23 cellular contexts compared by ENCODE assay signal in the genomic region with DNA sequence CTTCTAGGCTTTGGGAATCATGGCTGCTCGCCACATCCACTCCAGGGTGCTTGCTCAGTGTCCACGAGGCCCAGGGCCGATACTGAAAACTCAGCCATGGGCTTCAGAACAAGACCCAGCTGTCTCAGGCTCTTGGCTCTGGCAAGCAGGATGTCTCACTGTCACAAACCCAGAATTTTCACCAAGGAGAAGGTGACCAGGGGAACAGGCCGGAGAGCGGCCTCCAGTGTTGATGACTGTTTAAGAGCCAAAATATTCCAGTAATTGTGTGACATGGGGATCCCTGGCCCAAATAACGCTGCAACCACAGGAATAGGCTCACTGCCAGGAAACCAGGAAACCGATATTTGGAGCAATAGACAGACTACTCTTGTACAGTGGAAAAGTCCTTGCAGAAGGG. TPM values are rescaled to one million over a fixed set of nuclear protein-coding genes. Genes with fewer than 3 reads are reported as not detected.
DNase-seq lines count a peak whose midpoint lies in the region; ATAC-seq and TF ChIP-seq lines count a peak whose summit lies in the region.
"Had no signal": no experiment of that assay in that cellular context is flagged by ENCODE, and none has a peak within 500 bp of the region (broad histone marks: within the 10 kb centered on the region; RNA-seq: fewer than 3 reads in every experiment).

No MANE protein-coding gene starts in this region.

- no peaks in the 10 kb centered on the region for H3K27me3 Mint-ChIP-seq in progenitor cell of endocrine pancreas
- no peaks in the 10 kb centered on the region for H3K27me3 Mint-ChIP-seq in activated naive CD8-positive, alpha-beta T cell treated with anti-CD3 and anti-CD28 coated beads for 36 hours
- H3K27me3 Mint-ChIP-seq: activated naive CD8-positive, alpha-beta T cell had no signal

- DNase-seq in G401 (ENCODE audit: low spot score) (peak; percentile 2), esophagus muscularis mucosa (ENCODE audit: extremely low spot score) (no peak), iris pigment epithelial cell (ENCODE audit: low read depth) (peak; percentile 10), progenitor cell of endocrine pancreas (ENCODE audit: low spot score, unreplicated experiment) (no peak), NK-92 (lab: John Stamatoyannopoulos, UW; ENCODE audit: unreplicated experiment) (no peak), activated T-cell treated with anti-CD3 and anti-CD28 coated beads for 4 hours (no peak)
- DNase-seq in activated naive CD8-positive, alpha-beta T cell treated with anti-CD3 and anti-CD28 coated beads for 36 hours = no peak
- DNase-seq: activated CD4-positive, alpha-beta T cell treated with anti-CD3 and anti-CD28 coated beads for 48 hours; colonic mucosa; DMS153; hippocampal formation; kidney glomerular epithelial cell; naive thymus-derived CD4-positive, alpha-beta T cell; NCI-H1105 treated with DMSO at 0.1 percent for 48 hours; NCI-H226; stimulated activated CD4-positive, alpha-beta T cell treated with anti-CD3 and anti-CD28 coated beads, Interleukin-2, amount 100 ng/mL, for 24 hours; T-helper 9 cell had no signal

- TF ChIP-seq CTCF in esophagus muscularis mucosa (IDR thresholded peaks at IDR 0.05) = no peak
- no peak for TF ChIP-seq CTCF in progenitor cell of endocrine pancreas (IDR thresholded peaks at IDR 0.05; ENCODE audit: unreplicated experiment)

- no peaks in the 10 kb centered on the region for H3K9me3 Mint-ChIP-seq in progenitor cell of endocrine pancreas (ENCODE audit: low read depth)
- no peaks in the 10 kb centered on the region for H3K9me3 Mint-ChIP-seq in activated naive CD8-positive, alpha-beta T cell treated with anti-CD3 and anti-CD28 coated beads for 36 hours

- WGBS in esophagus muscularis mucosa = 62% methylated on average over 6 of the region's 7 CpGs

- H3K27ac ChIP-seq in esophagus muscularis mucosa (replicated peaks in 1 of 4) = peak overlapping the region; percentile 33 to 57 (median 40)
- H3K27ac ChIP-seq: colonic mucosa, KMS-11, SJSA1 had no signal

- H3K27me3 ChIP-seq in esophagus muscularis mucosa = no peaks in the 10 kb centered on the region
- H3K27me3 ChIP-seq: colonic mucosa, SJSA1, tibial artery had no signal

- TF ChIP-seq POLR2A in esophagus muscularis mucosa (IDR thresholded peaks at IDR 0.05; ENCODE audit: low read depth) = no peak

- no peak overlapping the region for H3K4me3 Mint-ChIP-seq in progenitor cell of endocrine pancreas (ENCODE audit: low read depth)
- no peak overlapping the region for H3K4me3 Mint-ChIP-seq in activated naive CD8-positive, alpha-beta T cell treated with anti-CD3 and anti-CD28 coated beads for 36 hours
- H3K4me3 Mint-ChIP-seq: activated naive CD8-positive, alpha-beta T cell; naive thymus-derived CD4-positive, alpha-beta T cell had no signal

- peak overlapping the region; percentile 16 for H3K27ac Mint-ChIP-seq in progenitor cell of endocrine pancreas
- H3K27ac Mint-ChIP-seq in activated naive CD8-positive, alpha-beta T cell treated with anti-CD3 and anti-CD28 coated beads for 36 hours = no peak overlapping the region
- H3K27ac Mint-ChIP-seq: activated naive CD8-positive, alpha-beta T cell; naive thymus-derived CD4-positive, alpha-beta T cell had no signal

- H3K4me1 ChIP-seq in esophagus muscularis mucosa = peaks cover 0 to 19% (median 13%) of the 10 kb centered on the region in 4 donors
- H3K4me1 ChIP-seq: colonic mucosa had no signal

- H3K36me3 ChIP-seq in esophagus muscularis mucosa = no peaks in the 10 kb centered on the region
- H3K36me3 ChIP-seq: colonic mucosa, SJSA1, tibial artery had no signal

- no peak overlapping the region for H3K4me3 ChIP-seq in esophagus muscularis mucosa
- H3K4me3 ChIP-seq: colonic mucosa, SJSA1, tibial artery had no signal

- no peaks in the 10 kb centered on the region for H3K9me3 ChIP-seq in esophagus muscularis mucosa
- H3K9me3 ChIP-seq: colonic mucosa, SJSA1, tibial artery had no signal

- peaks cover 2% of the 10 kb centered on the region for H3K36me3 Mint-ChIP-seq in progenitor cell of endocrine pancreas (ENCODE audit: insufficient read depth)
- no peaks in the 10 kb centered on the region for H3K36me3 Mint-ChIP-seq in activated naive CD8-positive, alpha-beta T cell treated with anti-CD3 and anti-CD28 coated beads for 36 hours
- H3K36me3 Mint-ChIP-seq: activated naive CD8-positive, alpha-beta T cell; naive thymus-derived CD4-positive, alpha-beta T cell had no signal

- intact Hi-C loops in esophagus muscularis mucosa (cut with DNase I) = no loop called here

- H3K4me1 Mint-ChIP-seq in progenitor cell of endocrine pancreas (ENCODE audit: low read depth) = peaks cover 37% of the 10 kb centered on the region
- H3K4me1 Mint-ChIP-seq in activated naive CD8-positive, alpha-beta T cell treated with anti-CD3 and anti-CD28 coated beads for 36 hours = no peaks in the 10 kb centered on the region

- in situ Hi-C loops in G401 (cut with HindIII; ENCODE audit: low sequenced_read_pairs) = no loop called here

- TF ChIP-seq EP300 in esophagus muscularis mucosa (IDR thresholded peaks at IDR 0.05) = no peak

- ATAC-seq in GM18502 (IDR thresholded peaks at IDR 0.05; ENCODE audit: poor library complexity, unreplicated experiment) = no peak
- ATAC-seq: naive thymus-derived CD4-positive, alpha-beta T cell had no signal

RNA-seq across cellular contexts. Expression of gene SERPINA5, which starts 9.8 kb away (rescaled TPM):
- total RNA-seq in G401 (2014; rRNA removed; shearing (Covaris generic)) = not detected in 2 replicates
- total RNA-seq in esophagus muscularis mucosa = 1 to 10 TPM; 2.1 to 5.1 (median 3.7) TPM
- total RNA-seq in progenitor cell of endocrine pancreas = 37.7 and 39.5 TPM in 2 replicates
- total RNA-seq in activated naive CD8-positive, alpha-beta T cell treated with anti-CD3 and anti-CD28 coated beads for 36 hours = not detected
- total RNA-seq: A172; naive thymus-derived CD4-positive, alpha-beta T cell had no signal

RNA-seq across cellular contexts. Expression of gene SERPINA4, which starts 10.2 kb away (rescaled TPM):
- total RNA-seq in G401 (2014; rRNA removed; shearing (Covaris generic)) = not detected in 2 replicates
- total RNA-seq in esophagus muscularis mucosa (not detected), progenitor cell of endocrine pancreas (5.9 and 7.3 TPM in 2 replicates)
- total RNA-seq in activated naive CD8-positive, alpha-beta T cell treated with anti-CD3 and anti-CD28 coated beads for 36 hours = not detected
- total RNA-seq: A172; naive thymus-derived CD4-positive, alpha-beta T cell; SJSA1 had no signal

RNA-seq across cellular contexts. Expression of gene SERPINA3, which starts 40.8 kb away (rescaled TPM):
- total RNA-seq in G401 (2014; rRNA removed; shearing (Covaris generic)) = not detected in 2 replicates
- total RNA-seq in esophagus muscularis mucosa = 100 to 1,000 TPM in 3 of 4 donors, 10 to 100 TPM in 1; 71.8 to 284 (median 255) TPM
- total RNA-seq in progenitor cell of endocrine pancreas = 5.2 and 8.0 TPM in 2 replicates
- total RNA-seq in activated naive CD8-positive, alpha-beta T cell treated with anti-CD3 and anti-CD28 coated beads for 36 hours = not detected
- total RNA-seq: A172; naive thymus-derived CD4-positive, alpha-beta T cell had no signal

Comparison
In these comparisons a context has a peak if more than half of its experiments do, and no peak if none do; other contexts are left out.
1. DNase-seq: peak in G401 (single experiment) and iris pigment epithelial cell (single experiment); none in esophagus muscularis mucosa (single experiment), progenitor cell of endocrine pancreas (single experiment), NK-92 (single experiment), activated T-cell treated with anti-CD3 and anti-CD28 coated beads for 4 hours (single experiment) and activated naive CD8-positive, alpha-beta T cell treated with anti-CD3 and anti-CD28 coated beads for 36 hours (single experiment).